In the genomic region with DNA sequence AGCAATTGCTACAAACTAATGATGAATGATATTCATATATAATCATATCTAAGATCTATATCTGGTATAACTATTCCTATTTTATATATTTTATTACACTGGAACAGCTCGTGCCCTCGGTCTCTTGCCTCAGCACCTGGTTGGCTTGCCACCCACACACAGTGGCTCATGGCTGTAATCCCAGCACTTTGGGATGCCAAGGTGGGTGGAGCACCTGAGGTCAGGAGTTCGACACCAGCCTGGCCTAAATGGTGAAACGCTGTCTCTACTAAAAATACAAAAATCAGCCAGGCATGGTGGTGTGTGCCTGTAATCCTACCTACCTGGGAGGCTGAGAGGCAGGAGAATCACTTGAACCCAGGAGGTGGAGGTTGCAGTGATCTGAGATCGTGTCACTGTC, we compare ENCODE assay signal across 8 cellular contexts. TPM values are rescaled to one million over a fixed set of nuclear protein-coding genes. Genes with fewer than 3 reads are reported as not detected.
DNase-seq lines count a peak whose midpoint lies in the region; ATAC-seq and TF ChIP-seq lines count a peak whose summit lies in the region.
"Not testable (repeated sequence)": the region's sequence is repeated elsewhere in the genome, so short reads cannot be mapped to it uniquely, and the experiment has no call there.

No MANE protein-coding gene starts in this region.

- H3K27me3 Mint-ChIP-seq in CD14-positive monocyte (ENCODE audit: low read depth in 3 of 3); T-helper 17 cell; activated naive CD8-positive, alpha-beta T cell treated with anti-CD3 and anti-CD28 coated beads, Interleukin-2, amount 10 ng/mL, durations not matched to agents 7 days and 5 days; progenitor cell of endocrine pancreas: not testable (repeated sequence)

- TF ChIP-seq CTCF in CD14-positive monocyte (IDR thresholded peaks at IDR 0.05); esophagus squamous epithelium (IDR thresholded peaks at IDR 0.05); lower lobe of right lung (IDR thresholded peaks at IDR 0.05); progenitor cell of endocrine pancreas (IDR thresholded peaks at IDR 0.05; ENCODE audit: unreplicated experiment); thyroid gland (IDR thresholded peaks at IDR 0.05): not testable (repeated sequence)

- intact Hi-C loops in CD14-positive monocyte (cut with micrococcal nuclease); esophagus squamous epithelium (cut with DNase I); lower lobe of right lung (cut with DNase I); thyroid gland (cut with DNase I): not testable (repeated sequence)

- peak overlapping the region; percentile 27 for H3K27ac ChIP-seq in KOPT-K1 (ENCODE audit: low read depth, low read length, poor library complexity, severe bottlenecking)
- peak overlapping the region; percentile 72 to 87 (median 84) for H3K27ac ChIP-seq in esophagus squamous epithelium
- peak overlapping the region; percentile 84 for H3K27ac ChIP-seq in lower lobe of right lung
- peak overlapping the region; percentile 67 to 81 (median 77) for H3K27ac ChIP-seq in thyroid gland

- not testable (repeated sequence) for H3K36me3 ChIP-seq in KOPT-K1 (ENCODE audit: insufficient read depth, low read length); esophagus squamous epithelium; lower lobe of right lung; thyroid gland

- H3K36me3 Mint-ChIP-seq in CD14-positive monocyte; T-helper 17 cell (ENCODE audit: low read depth); activated naive CD8-positive, alpha-beta T cell treated with anti-CD3 and anti-CD28 coated beads, Interleukin-2, amount 10 ng/mL, durations not matched to agents 7 days and 5 days; progenitor cell of endocrine pancreas (ENCODE audit: insufficient read depth): not testable (repeated sequence)

- POLR2A ChIA-PET in activated naive CD8-positive, alpha-beta T cell treated with anti-CD3 and anti-CD28 coated beads, Interleukin-2, amount 10 ng/mL, durations not matched to agents 7 days and 5 days (lab: Charles Lee), result interaction anchor here (1.9 kb wide), 1 partner anchor 98 kb away, joined by 9 read pairs; a partner anchor contains a TSS

- H3K4me3 ChIP-seq in esophagus squamous epithelium, result peak overlapping the region in 1 of 4 donors; percentile 27
- H3K4me3 ChIP-seq in lower lobe of right lung; thyroid gland (replicated peaks in 1 of 3): not testable (repeated sequence)

- TF ChIP-seq POLR2A in esophagus squamous epithelium (IDR thresholded peaks at IDR 0.05); thyroid gland (IDR thresholded peaks at IDR 0.05): not testable (repeated sequence)

- not testable (repeated sequence) for ATAC-seq in T-helper 17 cell; activated naive CD8-positive, alpha-beta T cell treated with anti-CD3 and anti-CD28 coated beads, Interleukin-2, amount 10 ng/mL, durations not matched to agents 7 days and 5 days (ENCODE audit: low read depth); lower lobe of right lung

- not testable (repeated sequence) for DNase-seq in CD14-positive monocyte (ENCODE audit: low spot score); T-helper 17 cell; activated naive CD8-positive, alpha-beta T cell treated with anti-CD3 and anti-CD28 coated beads, Interleukin-2, amount 10 ng/mL, durations not matched to agents 7 days and 5 days; esophagus squamous epithelium (lab: John Stamatoyannopoulos, UW); lower lobe of right lung; progenitor cell of endocrine pancreas (ENCODE audit: low spot score, unreplicated experiment)
- DNase-seq in thyroid gland, result peak in 1 of 2 donors; percentile 12

- not testable (repeated sequence) for H3K9me3 Mint-ChIP-seq in CD14-positive monocyte; activated naive CD8-positive, alpha-beta T cell treated with anti-CD3 and anti-CD28 coated beads, Interleukin-2, amount 10 ng/mL, durations not matched to agents 7 days and 5 days; progenitor cell of endocrine pancreas (ENCODE audit: low read depth)

- WGBS in esophagus squamous epithelium, 2 donors, result 43 to 64% methylated on average over 5 of the region's 5 CpGs
- WGBS in thyroid gland, 2 donors, result 68 to 76% methylated on average over 5 of the region's 5 CpGs

- H3K27me3 ChIP-seq in esophagus squamous epithelium; lower lobe of right lung (ENCODE audit: low read depth); thyroid gland: not testable (repeated sequence)

- H3K4me1 Mint-ChIP-seq in CD14-positive monocyte (peaks cover 17% of the 10 kb centered on the region), T-helper 17 cell (peaks cover 12% of the 10 kb centered on the region)
- peaks cover 10% of the 10 kb centered on the region for H3K4me1 Mint-ChIP-seq in activated naive CD8-positive, alpha-beta T cell treated with anti-CD3 and anti-CD28 coated beads, Interleukin-2, amount 10 ng/mL, durations not matched to agents 7 days and 5 days
- not testable (repeated sequence) for H3K4me1 Mint-ChIP-seq in progenitor cell of endocrine pancreas (ENCODE audit: low read depth)

- H3K9me3 ChIP-seq in KOPT-K1 (ENCODE audit: insufficient read depth, low read length, poor library complexity, severe bottlenecking); T-helper 17 cell (ENCODE audit: control insufficient read depth, low read length, poor library complexity, severe bottlenecking); esophagus squamous epithelium; lower lobe of right lung; thyroid gland: not testable (repeated sequence)

- H3K4me3 Mint-ChIP-seq in CD14-positive monocyte; progenitor cell of endocrine pancreas (ENCODE audit: low read depth): not testable (repeated sequence)
- H3K4me3 Mint-ChIP-seq in T-helper 17 cell, result peak overlapping the region; percentile 43
- peak overlapping the region; percentile 74 for H3K4me3 Mint-ChIP-seq in activated naive CD8-positive, alpha-beta T cell treated with anti-CD3 and anti-CD28 coated beads, Interleukin-2, amount 10 ng/mL, durations not matched to agents 7 days and 5 days

- H3K4me1 ChIP-seq in esophagus squamous epithelium (peaks cover under 1 to 26% (median 16%) of the 10 kb centered on the region in 3 donors), lower lobe of right lung (peaks cover 11% of the 10 kb centered on the region), thyroid gland (peaks cover under 1 to 15% of the 10 kb centered on the region in 2 donors)

- peak overlapping the region; percentile 55 to 99 (median 85) for H3K27ac Mint-ChIP-seq in CD14-positive monocyte
- H3K27ac Mint-ChIP-seq in T-helper 17 cell, result peak overlapping the region; percentile 97
- peak overlapping the region; percentile 46 for H3K27ac Mint-ChIP-seq in activated naive CD8-positive, alpha-beta T cell treated with anti-CD3 and anti-CD28 coated beads, Interleukin-2, amount 10 ng/mL, durations not matched to agents 7 days and 5 days
- H3K27ac Mint-ChIP-seq in progenitor cell of endocrine pancreas, result peak overlapping the region; percentile 64

RNA-seq across cellular contexts. Expression of a gene that starts 6.2 kb away (rescaled TPM):
- polyA plus RNA-seq in CD14-positive monocyte, result 1 to 10 TPM; 4.1 to 6.4 TPM
- total RNA-seq in T-helper 17 cell, result 10 to 100 TPM; 20.3 to 23.3 TPM
- 10 to 100 TPM; 32.6 to 33.6 TPM for total RNA-seq in activated naive CD8-positive, alpha-beta T cell treated with anti-CD3 and anti-CD28 coated beads, Interleukin-2, amount 10 ng/mL, durations not matched to agents 7 days and 5 days
- total RNA-seq in esophagus squamous epithelium, result 10 to 100 TPM; 27.0 to 53.8 (median 32.6) TPM
- 14.1 TPM for total RNA-seq in lower lobe of right lung
- total RNA-seq in progenitor cell of endocrine pancreas, result 37.4 and 38.8 TPM in 2 replicates
- total RNA-seq in thyroid gland, result 10 to 100 TPM; 21.6 to 34.2 (median 28.5) TPM

RNA-seq across cellular contexts. Expression of a gene that starts 34.2 kb away (rescaled TPM):
- 1 to 10 TPM; 2.3 TPM for polyA plus RNA-seq in CD14-positive monocyte
- total RNA-seq in T-helper 17 cell (10 to 100 TPM; 41.7 to 45.1 TPM), esophagus squamous epithelium (10 to 100 TPM in 3 of 4 donors, 1 to 10 TPM in 1; 9.9 to 40.1 (median 24.1) TPM), lower lobe of right lung (19.0 TPM), progenitor cell of endocrine pancreas (36.7 and 42.0 TPM in 2 replicates), thyroid gland (10 to 100 TPM; 13.8 to 29.1 (median 15.0) TPM)
- 10 to 100 TPM; 35.2 to 37.9 TPM for total RNA-seq in activated naive CD8-positive, alpha-beta T cell treated with anti-CD3 and anti-CD28 coated beads, Interleukin-2, amount 10 ng/mL, durations not matched to agents 7 days and 5 days

RNA-seq across cellular contexts. Expression of a gene that starts 34.6 kb away (rescaled TPM):
- polyA plus RNA-seq in CD14-positive monocyte, result not detected
- total RNA-seq in T-helper 17 cell (under 1 TPM in 1 of 2 donors, not detected in 1; 0.44 TPM), esophagus squamous epithelium (1 to 10 TPM in 1 of 4 donors, not detected in 3; 2.7 TPM), lower lobe of right lung (3.9 TPM), progenitor cell of endocrine pancreas (5.1 and 6.6 TPM in 2 replicates), thyroid gland (1 to 10 TPM; 1.2 to 4.5 (median 1.3) TPM)
- total RNA-seq in activated naive CD8-positive, alpha-beta T cell treated with anti-CD3 and anti-CD28 coated beads, Interleukin-2, amount 10 ng/mL, durations not matched to agents 7 days and 5 days, result 1 to 10 TPM; 1.2 to 1.9 TPM

RNA-seq across cellular contexts. Expression of a gene that starts 56.3 kb away (rescaled TPM):
- not detected for polyA plus RNA-seq in CD14-positive monocyte
- total RNA-seq in T-helper 17 cell (1 to 10 TPM in 1 of 2 donors, under 1 TPM in 1; 0.13 to 2.9 TPM), esophagus squamous epithelium (under 1 TPM; under 0.01 to 1.00 (median 0.28) TPM), lower lobe of right lung (7.8 TPM), progenitor cell of endocrine pancreas (1.6 and 1.9 TPM in 2 replicates), thyroid gland (10 to 100 TPM in 2 of 4 donors, 1 to 10 TPM in 2; 4.9 to 29.9 (median 15.1) TPM)
- 1 to 10 TPM; 1.0 to 1.7 TPM for total RNA-seq in activated naive CD8-positive, alpha-beta T cell treated with anti-CD3 and anti-CD28 coated beads, Interleukin-2, amount 10 ng/mL, durations not matched to agents 7 days and 5 days

Comparison
In these comparisons a context has a peak if more than half of its experiments do, and no peak if none do; other contexts are left out.
1. H3K27ac Mint-ChIP-seq: peak in every context shown above with its lines; median percentile 97 in T-helper 17 cell; 85 in CD14-positive monocyte; 64 in progenitor cell of endocrine pancreas; 46 in activated naive CD8-positive, alpha-beta T cell treated with anti-CD3 and anti-CD28 coated beads, Interleukin-2, amount 10 ng/mL, durations not matched to agents 7 days and 5 days.
2. H3K27ac ChIP-seq: peak in every context shown above with its lines; median percentile 84 in esophagus squamous epithelium; 84 in lower lobe of right lung; 77 in thyroid gland; 27 in KOPT-K1.